Comparison of ENCODE assay signal across 13 cellular contexts in the genomic region with DNA sequence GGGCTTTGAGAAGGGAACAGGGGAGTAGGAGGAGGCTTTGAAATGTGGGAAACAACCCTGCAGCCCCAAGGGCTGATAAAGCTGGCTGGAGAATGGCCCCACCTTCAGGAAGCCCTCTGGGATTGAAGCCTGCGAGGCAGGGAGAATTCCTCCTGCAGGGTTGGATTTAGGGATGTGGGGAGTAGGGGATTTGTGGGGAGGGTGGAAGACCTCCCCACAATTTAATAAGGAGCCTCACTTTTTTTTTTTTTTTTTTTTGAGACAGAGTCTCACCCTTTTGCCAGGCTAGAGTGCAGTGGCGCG.
DNase-seq lines count a peak whose midpoint lies in the region; ATAC-seq, FAIRE-seq and TF ChIP-seq lines count a peak whose summit lies in the region.
"Had no signal": no experiment of that assay in that cellular context is flagged by ENCODE, and none has a peak within 500 bp of the region (broad histone marks: within the 10 kb centered on the region; RNA-seq: fewer than 3 reads in every experiment).

No MANE protein-coding gene starts in this region.

- H3K27ac Mint-ChIP-seq in neural crest cell (ENCODE audit: unreplicated experiment) (peak overlapping the region; percentile 2), MCF 10A (ENCODE audit: low read depth, unreplicated experiment) (no peak overlapping the region)
- H3K27ac Mint-ChIP-seq: activated T-helper 1 cell treated with anti-CD3 and anti-CD28 coated beads, Interleukin-12 subunit alpha, Interleukin-12 subunit beta, Interleukin-2, Interleukin-4 antibody, amounts not matched to agents 30 ng/mL and 10 ng/mL and 1 ng/mL, durations not matched to agents 14 hours and 24 hours and 36 hours had no signal

- 63 to 83% (median 74%) methylated on average over 3 of the region's 3 CpGs for WGBS in heart left ventricle, 4 donors

- H3K36me3 Mint-ChIP-seq in neural crest cell (ENCODE audit: low read depth): no peaks in the 10 kb centered on the region
- no peaks in the 10 kb centered on the region for H3K36me3 Mint-ChIP-seq in MCF 10A (ENCODE audit: insufficient read depth, unreplicated experiment)

- FAIRE-seq in HTR-8/SVneo (lab: Jason Lieb, UNC): no peak

- H3K4me3 ChIP-seq in heart left ventricle (no peak overlapping the region), epithelial cell of proximal tubule (ENCODE audit: low read depth, low read length) (no peak overlapping the region), uterus (no peak overlapping the region)

- POLR2A ChIA-PET in MCF 10A (lab: Yijun Ruan, JAX): interaction anchor here (1.6 kb wide), 1 partner anchor 29 kb away, joined by 4 read pairs; no protein-coding TSS in a partner anchor

- intact Hi-C loops in heart left ventricle (cut with DNase I): loop anchor here in 2 of 10 donors (10.0 kb wide), 2 partner anchors 71 to 109 kb away; no protein-coding TSS in a partner anchor
- intact Hi-C loops in Right ventricle myocardium superior (cut with DNase I): no loop called here
- intact Hi-C loops in uterus (cut with DNase I; ENCODE audit: low total_unique reads): no loop called here
- intact Hi-C loops in MCF 10A (cut with micrococcal nuclease): no loop called here

- no TSS peak for BruUV-seq in MCF 10A (replicated peaks; lab: Mats Ljungman, UMichigan)

- H3K27ac ChIP-seq in heart left ventricle: peak overlapping the region in 11 of 12 donors; percentile 79 to 92 (median 85)
- H3K27ac ChIP-seq in uterus: peak overlapping the region; percentile 82 to 84

- H3K9me3 Mint-ChIP-seq in neural crest cell (no peaks in the 10 kb centered on the region), MCF 10A (ENCODE audit: unreplicated experiment) (no peaks in the 10 kb centered on the region)
- H3K9me3 Mint-ChIP-seq: activated T-helper 1 cell treated with anti-CD3 and anti-CD28 coated beads, Interleukin-12 subunit alpha, Interleukin-12 subunit beta, Interleukin-2, Interleukin-4 antibody, amounts not matched to agents 30 ng/mL and 10 ng/mL and 1 ng/mL, durations not matched to agents 14 hours and 24 hours and 36 hours had no signal

- no peak for TF ChIP-seq POLR2A in heart left ventricle (IDR thresholded peaks at IDR 0.05)
- no peak for TF ChIP-seq POLR2A in uterus (IDR thresholded peaks at IDR 0.05)

- H3K9me3 ChIP-seq in heart left ventricle (no peaks in the 10 kb centered on the region), uterus (no peaks in the 10 kb centered on the region)
- H3K9me3 ChIP-seq: breast epithelium had no signal

- H3K27me3 Mint-ChIP-seq in neural crest cell (ENCODE audit: low read depth) (peaks cover 73% of the 10 kb centered on the region), MCF 10A (ENCODE audit: insufficient read depth, unreplicated experiment) (no peaks in the 10 kb centered on the region)

- H3K4me1 ChIP-seq in heart left ventricle (peaks cover 3 to 62% (median 44%) of the 10 kb centered on the region in 12 donors), uterus (peaks cover 0 to 23% of the 10 kb centered on the region in 2 donors)

- no peak for ATAC-seq in heart left ventricle
- no peak for ATAC-seq in Right ventricle myocardium superior (ENCODE audit: poor library complexity)

- TF ChIP-seq CTCF in heart left ventricle (IDR thresholded peaks at IDR 0.05) (no peak), epithelial cell of proximal tubule (conservative IDR thresholded peaks at IDR 0.05; ENCODE audit: low read depth, low read length) (peak; percentile 5), neural crest cell (conservative IDR thresholded peaks at IDR 0.05) (no peak), uterus (IDR thresholded peaks at IDR 0.05) (no peak), MCF 10A (IDR thresholded peaks at IDR 0.05; ENCODE audit: unreplicated experiment) (no peak)

- CTCF ChIA-PET in MCF 10A (lab: Yijun Ruan, JAX): interaction anchor here (0.6 to 0.7 kb wide), 2 partner anchors 98 to 265 kb away, joined by 3 read pairs; no protein-coding TSS in a partner anchor

- H3K4me3 Mint-ChIP-seq in neural crest cell (peak overlapping the region; percentile 44), MCF 10A (ENCODE audit: unreplicated experiment) (no peak overlapping the region)
- H3K4me3 Mint-ChIP-seq: activated T-helper 1 cell treated with anti-CD3 and anti-CD28 coated beads, Interleukin-12 subunit alpha, Interleukin-12 subunit beta, Interleukin-2, Interleukin-4 antibody, amounts not matched to agents 30 ng/mL and 10 ng/mL and 1 ng/mL, durations not matched to agents 14 hours and 24 hours and 36 hours had no signal

- DNase-seq in heart left ventricle (no peak), Right ventricle myocardium superior (no peak), epithelial cell of proximal tubule (ENCODE audit: low read depth) (no peak), neural crest cell (ENCODE audit: low read depth, low spot score) (no peak), uterus (no peak), islet precursor cell (no peak), MCF 10A (ENCODE audit: unreplicated experiment) (no peak), HTR-8/SVneo (ENCODE audit: insufficient read length, low spot score) (no peak)
- DNase-seq: activated CD4-positive, alpha-beta T cell treated with anti-CD3 and anti-CD28 coated beads, Interleukin-2, amount 50 U/mL, for 1 hour; stimulated activated CD4-positive, alpha-beta T cell treated with anti-CD3 and anti-CD28 coated beads, Interleukin-2, amount 100 ng/mL, for 24 hours; stimulated activated naive CD4-positive, alpha-beta T cell treated with Interleukin-2 at 50 U/mL for 16 hours had no signal

- H3K36me3 ChIP-seq in heart left ventricle: no peaks in the 10 kb centered on the region
- H3K36me3 ChIP-seq in uterus: no peaks in the 10 kb centered on the region
- H3K36me3 ChIP-seq: breast epithelium had no signal

- H3K27me3 ChIP-seq in heart left ventricle: no peaks in the 10 kb centered on the region
- H3K27me3 ChIP-seq in uterus: no peaks in the 10 kb centered on the region
- H3K27me3 ChIP-seq: breast epithelium had no signal

- H3K4me1 Mint-ChIP-seq in neural crest cell: peaks cover 37% of the 10 kb centered on the region
- H3K4me1 Mint-ChIP-seq in MCF 10A (ENCODE audit: insufficient read depth, unreplicated experiment): peaks cover 3% of the 10 kb centered on the region
